ENCODE assay signal across 24 cellular contexts in genomic region chr14:85223667-85224066, GRCh38.
"Had no signal": no experiment of that assay in that cellular context is flagged by ENCODE, and none has a peak within 500 bp of the region (broad histone marks: within the 10 kb centered on the region; RNA-seq: fewer than 3 reads in every experiment).

No MANE protein-coding gene starts in this region.

- H3K4me3 Mint-ChIP-seq: activated CD4-positive, alpha-beta memory T cell treated with anti-CD3 and anti-CD28 coated beads, Interleukin-2, amount 10 ng/mL, durations not matched to agents 7 days and 5 days; activated naive CD8-positive, alpha-beta T cell treated with anti-CD3 and anti-CD28 coated beads, Interleukin-2, amount 50 U/mL, for 24 hours; activated T-helper 1 cell treated with anti-CD3 and anti-CD28 coated beads, Interleukin-12 subunit alpha, Interleukin-12 subunit beta, Interleukin-2, Interleukin-4 antibody, amounts not matched to agents 30 ng/mL and 10 ng/mL and 1 ng/mL, durations not matched to agents 14 hours and 24 hours and 36 hours; mesothelial cell of epicardium; naive thymus-derived CD8-positive, alpha-beta T cell; stimulated activated naive CD8-positive, alpha-beta T cell treated with anti-CD3 and anti-CD28 coated beads, Interleukin-15, Interleukin-2, amounts not matched to agents 100 ng/mL and 50 ng/mL, for 24 hours had no signal

- H3K4me1 ChIP-seq: gastroesophageal sphincter, left lung, psoas muscle, right atrium auricular region, tibial artery had no signal

- H3K27me3 ChIP-seq: gastroesophageal sphincter, left lung, ovary, right atrium auricular region, tibial artery had no signal

- H3K36me3 ChIP-seq: gastroesophageal sphincter, left lung, ovary, right atrium auricular region, tibial artery had no signal

- H3K27ac ChIP-seq: coronary artery, epithelial cell of prostate, gastroesophageal sphincter, left lung, ovary, psoas muscle, right atrium auricular region, tibial artery had no signal

- H3K27ac Mint-ChIP-seq: activated CD4-positive, alpha-beta memory T cell treated with anti-CD3 and anti-CD28 coated beads, Interleukin-2, amount 10 ng/mL, durations not matched to agents 7 days and 5 days; activated naive CD8-positive, alpha-beta T cell treated with anti-CD3 and anti-CD28 coated beads, Interleukin-2, amount 50 U/mL, for 24 hours; activated T-helper 1 cell treated with anti-CD3 and anti-CD28 coated beads, Interleukin-12 subunit alpha, Interleukin-12 subunit beta, Interleukin-2, Interleukin-4 antibody, amounts not matched to agents 30 ng/mL and 10 ng/mL and 1 ng/mL, durations not matched to agents 14 hours and 24 hours and 36 hours; mesothelial cell of epicardium; naive thymus-derived CD8-positive, alpha-beta T cell; stimulated activated naive CD8-positive, alpha-beta T cell treated with anti-CD3 and anti-CD28 coated beads, Interleukin-15, Interleukin-2, amounts not matched to agents 100 ng/mL and 50 ng/mL, for 24 hours had no signal

- H3K9me3 ChIP-seq: gastroesophageal sphincter, left lung, ovary, psoas muscle, tibial artery had no signal

- ATAC-seq: activated naive CD8-positive, alpha-beta T cell treated with anti-CD3 and anti-CD28 coated beads, Interleukin-2, amount 50 U/mL, for 24 hours; gastroesophageal sphincter; left lung; naive thymus-derived CD8-positive, alpha-beta T cell; psoas muscle had no signal

- DNase-seq: activated CD4-positive, alpha-beta memory T cell treated with anti-CD3 and anti-CD28 coated beads, Interleukin-2, amount 10 ng/mL, durations not matched to agents 7 days and 5 days; activated CD4-positive, alpha-beta T cell treated with anti-CD3 and anti-CD28 coated beads for 48 hours; activated CD4-positive, CD25-positive, alpha-beta regulatory T cell; activated gamma-delta T cell; activated naive CD4-positive, alpha-beta T cell treated with anti-CD3 and anti-CD28 coated beads, Interleukin-2, amount 50 U/mL, for 16 hours; activated naive CD8-positive, alpha-beta T cell treated with anti-CD3 and anti-CD28 coated beads, Interleukin-2, amount 50 U/mL, for 24 hours; cerebellar nuclear complex; head of caudate nucleus; kidney glomerular epithelial cell; left lung; naive thymus-derived CD8-positive, alpha-beta T cell; ovary; psoas muscle; stimulated activated CD4-positive, alpha-beta T cell treated with anti-CD3 and anti-CD28 coated beads, Interleukin-12 subunit alpha, Interleukin-12 subunit beta, amount 100 ng/mL, for 4 hours; substantia nigra; T-helper 1 cell; tibial artery had no signal

- H3K4me3 ChIP-seq: coronary artery, gastroesophageal sphincter, left lung, ovary, psoas muscle, right atrium auricular region, tibial artery had no signal

- H3K4me1 Mint-ChIP-seq: activated CD4-positive, alpha-beta memory T cell treated with anti-CD3 and anti-CD28 coated beads, Interleukin-2, amount 10 ng/mL, durations not matched to agents 7 days and 5 days; activated naive CD8-positive, alpha-beta T cell treated with anti-CD3 and anti-CD28 coated beads, Interleukin-2, amount 50 U/mL, for 24 hours; naive thymus-derived CD8-positive, alpha-beta T cell had no signal

- H3K27me3 Mint-ChIP-seq: activated CD4-positive, alpha-beta memory T cell treated with anti-CD3 and anti-CD28 coated beads, Interleukin-2, amount 10 ng/mL, durations not matched to agents 7 days and 5 days; activated naive CD8-positive, alpha-beta T cell treated with anti-CD3 and anti-CD28 coated beads, Interleukin-2, amount 50 U/mL, for 24 hours; naive thymus-derived CD8-positive, alpha-beta T cell; stimulated activated naive CD8-positive, alpha-beta T cell treated with anti-CD3 and anti-CD28 coated beads, Interleukin-15, Interleukin-2, amounts not matched to agents 100 ng/mL and 50 ng/mL, for 24 hours had no signal

- H3K36me3 Mint-ChIP-seq: mesothelial cell of epicardium; naive thymus-derived CD8-positive, alpha-beta T cell had no signal
